Comparison of ENCODE assay signal across 23 cellular contexts in genomic region chr10:126731613-126731995, GRCh38.
A peak's percentile ranks its signal among the peaks of the same experiment; 100 is the strongest.
DNase-seq lines count a peak whose midpoint lies in the region; ATAC-seq and TF ChIP-seq lines count a peak whose summit lies in the region.
"Had no signal": no experiment of that assay in that cellular context is flagged by ENCODE, and none has a peak within 500 bp of the region (broad histone marks: within the 10 kb centered on the region; RNA-seq: fewer than 3 reads in every experiment).

No MANE protein-coding gene starts in this region.

- no TSS peak for BruUV-seq in MCF 10A (replicated peaks; lab: Mats Ljungman, UMichigan)

- H3K4me3 Mint-ChIP-seq in MCF 10A (ENCODE audit: unreplicated experiment), result no peak overlapping the region
- H3K4me3 Mint-ChIP-seq: CD4-positive, alpha-beta T cell had no signal

- no peak for DNase-seq in breast epithelium (ENCODE audit: low spot score in 2 of 2)
- no peak for DNase-seq in MCF 10A (ENCODE audit: unreplicated experiment)
- peak; percentile 39 for DNase-seq in esophagus muscularis mucosa (ENCODE audit: extremely low spot score)
- DNase-seq in heart left ventricle, result no peak
- peak; percentile 33 for DNase-seq in stromal cell of bone marrow (ENCODE audit: low read depth)
- no peak for DNase-seq in stimulated activated CD4-positive, alpha-beta T cell treated with anti-CD3 and anti-CD28 coated beads, Interleukin-4, amount 100 ng/mL, for 24 hours
- DNase-seq in SIG-M5 treated with dmso at 0.1 percent for 504 hours (lab: John Stamatoyannopoulos, UW; ENCODE audit: unreplicated experiment), result no peak
- DNase-seq: Caco-2; CD4-positive, alpha-beta T cell; DMS153; GDM1; GOT3; NCI-H1105 treated with DMSO at 0.1 percent for 48 hours; NCI-H1694 treated with DMSO at 0.1 percent for 48 hours; NCI-H2107; NCI-H2227 treated with DMSO at 0.1 percent for 48 hours; NCI-H510A treated with DMSO at 0.1 percent for 48 hours; NCI-H774; SHP77 treated with DMSO at 0.1 percent for 48 hours had no signal

- no peak overlapping the region for H3K27ac Mint-ChIP-seq in MCF 10A (ENCODE audit: low read depth, unreplicated experiment)
- H3K27ac Mint-ChIP-seq: CD4-positive, alpha-beta T cell had no signal

- intact Hi-C loops in breast epithelium (cut with DNase I; ENCODE audit: low total_unique reads), result no loop called here
- intact Hi-C loops in MCF 10A (cut with micrococcal nuclease), result no loop called here
- intact Hi-C loops in esophagus muscularis mucosa (cut with DNase I), result no loop called here
- intact Hi-C loops in heart left ventricle (cut with DNase I), result no loop called here

- H3K36me3 ChIP-seq in breast epithelium, result no peaks in the 10 kb centered on the region
- no peaks in the 10 kb centered on the region for H3K36me3 ChIP-seq in esophagus muscularis mucosa
- no peaks in the 10 kb centered on the region for H3K36me3 ChIP-seq in heart left ventricle

- POLR2A ChIA-PET in MCF 10A (lab: Yijun Ruan, JAX), result no interaction called here

- TF ChIP-seq CTCF in breast epithelium (IDR thresholded peaks at IDR 0.05) (no peak), MCF 10A (IDR thresholded peaks at IDR 0.05; ENCODE audit: unreplicated experiment) (no peak), esophagus muscularis mucosa (IDR thresholded peaks at IDR 0.05) (no peak), heart left ventricle (IDR thresholded peaks at IDR 0.05) (no peak)

- H3K9me3 ChIP-seq in breast epithelium, result no peaks in the 10 kb centered on the region
- H3K9me3 ChIP-seq in esophagus muscularis mucosa, result no peaks in the 10 kb centered on the region
- peaks cover 0 to 14% (median under 1%) of the 10 kb centered on the region in 12 donors for H3K9me3 ChIP-seq in heart left ventricle
- H3K9me3 ChIP-seq: Caco-2 had no signal

- H3K4me1 Mint-ChIP-seq in MCF 10A (ENCODE audit: insufficient read depth, unreplicated experiment), result peaks cover 16% of the 10 kb centered on the region

- H3K27me3 ChIP-seq in breast epithelium, result no peaks in the 10 kb centered on the region
- H3K27me3 ChIP-seq in esophagus muscularis mucosa, result peaks cover 0 to 5% (median 0%) of the 10 kb centered on the region in 4 donors
- H3K27me3 ChIP-seq in heart left ventricle, result peaks cover 0 to 6% (median 0%) of the 10 kb centered on the region in 9 donors

- H3K9me3 Mint-ChIP-seq in MCF 10A (ENCODE audit: unreplicated experiment), result no peaks in the 10 kb centered on the region

- H3K27me3 Mint-ChIP-seq in MCF 10A (ENCODE audit: insufficient read depth, unreplicated experiment), result no peaks in the 10 kb centered on the region
- H3K27me3 Mint-ChIP-seq: CD4-positive, alpha-beta T cell had no signal

- no peaks in the 10 kb centered on the region for H3K36me3 Mint-ChIP-seq in MCF 10A (ENCODE audit: insufficient read depth, unreplicated experiment)

- peak in 3 of 4 donors; percentile 20 to 66 (median 26) for ATAC-seq in heart left ventricle
- ATAC-seq in GM19397 (IDR thresholded peaks at IDR 0.05; ENCODE audit: unreplicated experiment), result no peak
- ATAC-seq: GM12878, K562 had no signal

- CTCF ChIA-PET in MCF 10A (lab: Yijun Ruan, JAX), result interaction anchor here (0.7 kb wide), 1 partner anchor 749 kb away, joined by 3 read pairs; no protein-coding TSS in a partner anchor

- TF ChIP-seq EP300 in esophagus muscularis mucosa (IDR thresholded peaks at IDR 0.05), result no peak

- no peaks in the 10 kb centered on the region for H3K4me1 ChIP-seq in breast epithelium
- peaks cover 0 to 6% (median 2%) of the 10 kb centered on the region in 4 donors for H3K4me1 ChIP-seq in esophagus muscularis mucosa
- peaks cover 0 to 8% (median 0%) of the 10 kb centered on the region in 12 donors for H3K4me1 ChIP-seq in heart left ventricle
- H3K4me1 ChIP-seq: Caco-2 had no signal

- peak overlapping the region; percentile 20 to 69 for H3K27ac ChIP-seq in breast epithelium
- no peak overlapping the region for H3K27ac ChIP-seq in esophagus muscularis mucosa (replicated peaks in 1 of 4)
- H3K27ac ChIP-seq in heart left ventricle, result peak overlapping the region in 3 of 12 donors; percentile 26 to 37 (median 30)
- H3K27ac ChIP-seq: 22Rv1 had no signal

- H3K4me3 ChIP-seq in breast epithelium (no peak overlapping the region), esophagus muscularis mucosa (no peak overlapping the region), heart left ventricle (no peak overlapping the region)
- H3K4me3 ChIP-seq: GM12878, K562 had no signal

- TF ChIP-seq POLR2A in breast epithelium (IDR thresholded peaks at IDR 0.05), result no peak
- no peak for TF ChIP-seq POLR2A in esophagus muscularis mucosa (IDR thresholded peaks at IDR 0.05; ENCODE audit: low read depth)
- no peak for TF ChIP-seq POLR2A in heart left ventricle (IDR thresholded peaks at IDR 0.05)

Comparison
In these comparisons a context has a peak if more than half of its experiments do, and no peak if none do; other contexts are left out.
1. DNase-seq: peak in esophagus muscularis mucosa (single experiment) and stromal cell of bone marrow (single experiment); none in breast epithelium (0 of 2), MCF 10A (single experiment), heart left ventricle (0 of 5), stimulated activated CD4-positive, alpha-beta T cell treated with anti-CD3 and anti-CD28 coated beads, Interleukin-4, amount 100 ng/mL, for 24 hours (single experiment) and SIG-M5 treated with dmso at 0.1 percent for 504 hours (single experiment).
2. H3K27ac ChIP-seq: peak in breast epithelium (2 of 2); none in esophagus muscularis mucosa (0 of 4).